ENCODE assay signal across 8 cellular contexts in the genomic region with DNA sequence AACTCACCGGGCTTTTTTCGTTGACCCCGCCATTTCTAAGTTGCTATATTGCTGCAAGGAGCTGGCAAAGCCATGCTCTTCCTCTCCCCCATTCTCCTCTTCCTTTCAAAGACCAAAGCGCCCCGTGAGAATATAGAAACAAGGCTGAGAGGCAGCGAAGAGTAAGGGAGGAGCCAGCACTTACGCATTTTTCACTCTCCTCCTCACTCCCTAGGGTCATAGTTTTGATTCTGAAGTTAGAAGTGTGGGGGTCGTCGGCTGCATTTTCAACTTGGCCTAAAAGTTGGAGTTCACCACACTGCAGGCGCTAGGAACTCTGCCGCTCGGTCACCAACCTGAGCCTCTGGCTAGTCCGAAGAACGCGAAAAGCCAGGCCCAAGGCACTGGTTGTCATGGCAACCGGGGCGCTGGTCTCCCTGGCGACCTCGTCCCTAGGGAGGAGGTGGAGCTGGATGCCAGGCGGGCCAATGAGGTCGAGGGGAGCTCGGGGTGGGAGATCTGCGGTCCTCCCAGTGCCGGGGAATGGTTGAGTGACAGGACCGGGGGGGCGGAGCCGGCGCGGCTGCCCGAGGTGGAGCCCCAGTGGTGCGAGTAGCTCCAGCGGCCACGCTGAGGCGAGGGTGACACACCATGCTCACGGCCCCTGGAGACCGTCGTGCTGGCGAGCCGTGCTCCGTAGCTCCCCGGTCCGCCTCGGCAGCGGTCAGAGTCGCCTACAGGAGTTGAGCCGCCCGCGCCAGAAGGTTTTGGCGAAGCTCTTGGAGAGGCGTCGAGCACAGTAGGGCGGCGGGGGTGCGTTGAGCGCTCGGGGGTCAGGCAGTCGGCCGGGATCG. TPM values are rescaled to one million over a fixed set of nuclear protein-coding genes. Genes with fewer than 3 reads are reported as not detected.
A peak's percentile ranks its signal among the peaks of the same experiment; 100 is the strongest.
DNase-seq lines count a peak whose midpoint lies in the region; ATAC-seq and TF ChIP-seq lines count a peak whose summit lies in the region.

A gene with protein sequence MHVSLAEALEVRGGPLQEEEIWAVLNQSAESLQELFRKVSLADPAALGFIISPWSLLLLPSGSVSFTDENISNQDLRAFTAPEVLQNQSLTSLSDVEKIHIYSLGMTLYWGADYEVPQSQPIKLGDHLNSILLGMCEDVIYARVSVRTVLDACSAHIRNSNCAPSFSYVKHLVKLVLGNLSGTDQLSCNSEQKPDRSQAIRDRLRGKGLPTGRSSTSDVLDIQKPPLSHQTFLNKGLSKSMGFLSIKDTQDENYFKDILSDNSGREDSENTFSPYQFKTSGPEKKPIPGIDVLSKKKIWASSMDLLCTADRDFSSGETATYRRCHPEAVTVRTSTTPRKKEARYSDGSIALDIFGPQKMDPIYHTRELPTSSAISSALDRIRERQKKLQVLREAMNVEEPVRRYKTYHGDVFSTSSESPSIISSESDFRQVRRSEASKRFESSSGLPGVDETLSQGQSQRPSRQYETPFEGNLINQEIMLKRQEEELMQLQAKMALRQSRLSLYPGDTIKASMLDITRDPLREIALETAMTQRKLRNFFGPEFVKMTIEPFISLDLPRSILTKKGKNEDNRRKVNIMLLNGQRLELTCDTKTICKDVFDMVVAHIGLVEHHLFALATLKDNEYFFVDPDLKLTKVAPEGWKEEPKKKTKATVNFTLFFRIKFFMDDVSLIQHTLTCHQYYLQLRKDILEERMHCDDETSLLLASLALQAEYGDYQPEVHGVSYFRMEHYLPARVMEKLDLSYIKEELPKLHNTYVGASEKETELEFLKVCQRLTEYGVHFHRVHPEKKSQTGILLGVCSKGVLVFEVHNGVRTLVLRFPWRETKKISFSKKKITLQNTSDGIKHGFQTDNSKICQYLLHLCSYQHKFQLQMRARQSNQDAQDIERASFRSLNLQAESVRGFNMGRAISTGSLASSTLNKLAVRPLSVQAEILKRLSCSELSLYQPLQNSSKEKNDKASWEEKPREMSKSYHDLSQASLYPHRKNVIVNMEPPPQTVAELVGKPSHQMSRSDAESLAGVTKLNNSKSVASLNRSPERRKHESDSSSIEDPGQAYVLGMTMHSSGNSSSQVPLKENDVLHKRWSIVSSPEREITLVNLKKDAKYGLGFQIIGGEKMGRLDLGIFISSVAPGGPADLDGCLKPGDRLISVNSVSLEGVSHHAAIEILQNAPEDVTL (N-terminal part only) (plus strand): TSS at position 590 of the 833 bp plus-strand sequence. CDS start 40,942 bp downstream, outside the sequence.

- peak within 1 kb of the TSS; percentile 57 for H3K27ac ChIP-seq in psoas muscle
- peak within 1 kb of the TSS in 1 of 2 donors; percentile 62 for H3K27ac ChIP-seq in aorta (ENCODE audit: low read depth in 1 of 2, low read length in 2 of 2)

- intact Hi-C loops in psoas muscle (cut with DNase I) (loop anchor here in 1 of 2 donors (10.0 kb wide), 1 partner anchor 301 kb away; the partner anchor contains the start of gene C4orf36), aorta (cut with DNase I) (loop anchor here (5.0 to 10.0 kb wide), 2 partner anchors 298 to 301 kb away; partner anchors contain the start of gene C4orf36 (in 2 of the 2))

- H3K9me3 ChIP-seq in T-helper 17 cell (ENCODE audit: control insufficient read depth, low read length, poor library complexity, severe bottlenecking), result no peaks in the 10 kb centered on the region
- H3K9me3 ChIP-seq in psoas muscle, result no peaks in the 10 kb centered on the region
- H3K9me3 ChIP-seq in aorta (ENCODE audit: control insufficient read depth, low read length), result no peaks in the 10 kb centered on the region

- ATAC-seq in HG02571 (IDR thresholded peaks at IDR 0.05; ENCODE audit: unreplicated experiment) (peak; percentile 96), T-helper 17 cell (peak; percentile 89), psoas muscle (peak; percentile 85 to 95 (median 94)), aorta (ENCODE audit: low FRiP score) (peak; percentile 99)

- peaks cover 6% of the 10 kb centered on the region for H3K27me3 Mint-ChIP-seq in T-helper 17 cell

- no peaks in the 10 kb centered on the region for H3K36me3 Mint-ChIP-seq in T-helper 17 cell (ENCODE audit: low read depth)

- 4% methylated on average over 53 to 59 of the region's 59 CpGs for WGBS in psoas muscle, 3 donors
- 1% methylated on average over 59 of the region's 59 CpGs for WGBS in aorta, 2 donors

- H3K27ac Mint-ChIP-seq in T-helper 17 cell, result peak within 1 kb of the TSS; percentile 93

- peak within 1 kb of the TSS; percentile 99 for H3K4me3 Mint-ChIP-seq in T-helper 17 cell

- TF ChIP-seq CTCF in astrocyte of the cerebellum (IDR thresholded peaks at IDR 0.05; ENCODE audit: low read depth, low read length, missing control alignments), result no peak
- no peak for TF ChIP-seq CTCF in psoas muscle (IDR thresholded peaks at IDR 0.05)

- H3K36me3 ChIP-seq in psoas muscle (ENCODE audit: insufficient read depth in 1 of 2, low read depth in 1 of 2) (no peaks in the 10 kb centered on the region), aorta (ENCODE audit: control insufficient read depth in 1 of 2, insufficient read depth in 2 of 2, low read length in 1 of 2) (no peaks in the 10 kb centered on the region)

- DNase-seq in GM04504 (ENCODE audit: low read depth) (peak; percentile 98), NCI-H1417 (lab: John Stamatoyannopoulos, UW) (peak; percentile 95 to 99 (median 99)), T-helper 17 cell (peak; percentile 74 to 84 (median 79)), astrocyte of the cerebellum (ENCODE audit: low read depth) (peak; percentile 89), hepatic stellate cell (ENCODE audit: low spot score) (peak; percentile 96), psoas muscle (peak; percentile 93 to 94), aorta (peak; percentile 97 to 99)

- peak within 1 kb of the TSS; percentile 61 for H3K4me3 ChIP-seq in astrocyte of the cerebellum (ENCODE audit: low read depth, low read length)
- peak within 1 kb of the TSS; percentile 67 for H3K4me3 ChIP-seq in psoas muscle
- H3K4me3 ChIP-seq in aorta (ENCODE audit: low read length in 2 of 2), result peak within 1 kb of the TSS; percentile 53 to 89

- H3K4me1 ChIP-seq in psoas muscle (no peaks in the 10 kb centered on the region), aorta (ENCODE audit: control insufficient read depth in 1 of 2, insufficient read depth in 2 of 2, low read length in 2 of 2) (peaks cover 0 to 3% of the 10 kb centered on the region in 2 donors)

- H3K4me1 Mint-ChIP-seq in T-helper 17 cell, result peaks cover 31% of the 10 kb centered on the region

- in situ Hi-C loops in astrocyte of the cerebellum (cut with HindIII; ENCODE audit: low sequenced_read_pairs), result no loop called here

- H3K27me3 ChIP-seq in psoas muscle (ENCODE audit: insufficient read depth in 3 of 3, low read length in 2 of 3) (peaks cover 0 to 48% (median 6%) of the 10 kb centered on the region in 3 donors), aorta (ENCODE audit: control insufficient read depth in 1 of 2, insufficient read depth in 2 of 2, low read length in 1 of 2) (no peaks in the 10 kb centered on the region)

RNA-seq across cellular contexts. Expression of the gene that starts here (rescaled TPM):
- 10 to 100 TPM; 36.1 to 49.5 TPM for total RNA-seq in T-helper 17 cell
- 1 to 10 TPM in 3 of 4 donors, under 1 TPM in 1; 0.89 to 2.4 (median 1.2) TPM for total RNA-seq in psoas muscle
- polyA plus RNA-seq in psoas muscle, result under 1 TPM; 0.22 to 0.65 (median 0.36) TPM
- 10 to 100 TPM; 12.7 to 30.1 TPM for total RNA-seq in aorta
- 10 to 100 TPM in 1 of 2 donors, 1 to 10 TPM in 1; 1.4 to 10.2 TPM for polyA plus RNA-seq in aorta

Comparison
In these comparisons a context has a peak if more than half of its experiments do, and no peak if none do; other contexts are left out.
1. RNA of the gene that starts here (total RNA-seq): 36.1 to 49.5 TPM in T-helper 17 cell and 12.7 to 30.1 TPM in aorta; 0.89 to 2.4 TPM in psoas muscle; every median in the first group is over 4 times any median in the second.
2. Peak in every context shown above with its lines, with median percentiles within 50 percentile points of each other: DNase-seq, ATAC-seq and H3K4me3 ChIP-seq.